Comparison of ENCODE assay signal across 19 cellular contexts in genomic region chr5:181042722-181043121, GRCh38. TPM values are rescaled to one million over a fixed set of nuclear protein-coding genes. Genes with fewer than 3 reads are reported as not detected.
A peak's percentile ranks its signal among the peaks of the same experiment; 100 is the strongest.
DNase-seq lines count a peak whose midpoint lies in the region; ATAC-seq and TF ChIP-seq lines count a peak whose summit lies in the region.
"Had no signal": no experiment of that assay in that cellular context is flagged by ENCODE, and none has a peak within 500 bp of the region (broad histone marks: within the 10 kb centered on the region; RNA-seq: fewer than 3 reads in every experiment).

No MANE protein-coding gene starts in this region.

- TF ChIP-seq CTCF in osteocyte (IDR thresholded peaks at IDR 0.05) = no peak

- no peak overlapping the region for H3K4me3 Mint-ChIP-seq in activated T-helper 2 cell treated with anti-CD3 and anti-CD28 coated beads, Interferon-gamma antibody, Interleukin-2, Interleukin-4, amounts not matched to agents 10 μg/mL and 5 μg/mL and 100 μg/mL, durations not matched to agents 14 hours and 24 hours and 36 hours (ENCODE audit: low read depth)
- H3K4me3 Mint-ChIP-seq in osteocyte (ENCODE audit: unreplicated experiment) = no peak overlapping the region
- no peak overlapping the region for H3K4me3 Mint-ChIP-seq in activated T-cell treated with anti-CD3 and anti-CD28 coated beads, Interleukin-2, amount 50 U/mL, for 72 hours
- H3K4me3 Mint-ChIP-seq: CD8-positive, alpha-beta memory T cell had no signal

- peak overlapping the region in 3 of 5 donors; percentile 12 to 79 (median 53) for H3K9ac ChIP-seq in subcutaneous abdominal adipose tissue (ENCODE audit: low read length in 5 of 5)

- peak overlapping the region; percentile 31 to 83 (median 76) for H3K4me3 ChIP-seq in subcutaneous abdominal adipose tissue (ENCODE audit: low read depth in 1 of 5, low read length in 5 of 5)

- H3K36me3 Mint-ChIP-seq in activated T-helper 2 cell treated with anti-CD3 and anti-CD28 coated beads, Interferon-gamma antibody, Interleukin-2, Interleukin-4, amounts not matched to agents 10 μg/mL and 5 μg/mL and 100 μg/mL, durations not matched to agents 14 hours and 24 hours and 36 hours (ENCODE audit: low read depth) = no peaks in the 10 kb centered on the region
- H3K36me3 Mint-ChIP-seq in osteocyte (ENCODE audit: unreplicated experiment) = no peaks in the 10 kb centered on the region
- H3K36me3 Mint-ChIP-seq in activated T-cell treated with anti-CD3 and anti-CD28 coated beads, Interleukin-2, amount 50 U/mL, for 72 hours (ENCODE audit: insufficient read depth in 2 of 2) = no peaks in the 10 kb centered on the region
- H3K36me3 Mint-ChIP-seq: CD8-positive, alpha-beta memory T cell had no signal

- intact Hi-C loops in activated T-helper 2 cell treated with anti-CD3 and anti-CD28 coated beads, Interferon-gamma antibody, Interleukin-2, Interleukin-4, amounts not matched to agents 10 μg/mL and 5 μg/mL and 100 μg/mL, durations not matched to agents 14 hours and 24 hours and 36 hours (cut with micrococcal nuclease) = no loop called here

- DNase-seq in D341Med (ENCODE audit: low spot score) = peak; percentile 9
- DNase-seq in activated T-helper 2 cell treated with anti-CD3 and anti-CD28 coated beads, Interferon-gamma antibody, Interleukin-2, Interleukin-4, amounts not matched to agents 10 μg/mL and 5 μg/mL and 100 μg/mL, durations not matched to agents 14 hours and 24 hours and 36 hours (ENCODE audit: low spot score) = peak; percentile 6
- DNase-seq in osteocyte (ENCODE audit: extremely low spot score, unreplicated experiment) = peak; percentile 65
- DNase-seq in activated T-cell treated with anti-CD3 and anti-CD28 coated beads, Interleukin-2, amount 50 U/mL, for 72 hours = no peak
- DNase-seq in activated T-cell treated with anti-CD3 and anti-CD28 coated beads, Interleukin-2, amount 50 U/mL, for 48 hours = no peak
- no peak for DNase-seq in stimulated activated naive CD8-positive, alpha-beta T cell treated with anti-CD3 and anti-CD28 coated beads, Interleukin-15, Interleukin-2, amounts not matched to agents 100 U/mL and 50 U/mL, for 24 hours
- DNase-seq: C1 segment of cervical spinal cord; CD8-positive, alpha-beta memory T cell; DMS79; GOT3; NCI-H1092 treated with DMSO at 0.1 percent for 48 hours; NCI-H146; NCI-H2029 treated with DMSO at 0.1 percent for 48 hours; NCI-H2171 treated with DMSO at 0.1 percent for 48 hours; NCI-H446 treated with DMSO at 0.1 percent for 48 hours; NCI-H69; SHP77 treated with DMSO at 0.1 percent for 48 hours had no signal

- peaks cover 11% of the 10 kb centered on the region for H3K27me3 Mint-ChIP-seq in activated T-helper 2 cell treated with anti-CD3 and anti-CD28 coated beads, Interferon-gamma antibody, Interleukin-2, Interleukin-4, amounts not matched to agents 10 μg/mL and 5 μg/mL and 100 μg/mL, durations not matched to agents 14 hours and 24 hours and 36 hours (ENCODE audit: low read depth)
- H3K27me3 Mint-ChIP-seq in osteocyte (ENCODE audit: unreplicated experiment) = peaks cover 16% of the 10 kb centered on the region
- H3K27me3 Mint-ChIP-seq in activated T-cell treated with anti-CD3 and anti-CD28 coated beads, Interleukin-2, amount 50 U/mL, for 72 hours (ENCODE audit: low read depth) = peaks cover 39% of the 10 kb centered on the region

- H3K4me1 Mint-ChIP-seq in activated T-helper 2 cell treated with anti-CD3 and anti-CD28 coated beads, Interferon-gamma antibody, Interleukin-2, Interleukin-4, amounts not matched to agents 10 μg/mL and 5 μg/mL and 100 μg/mL, durations not matched to agents 14 hours and 24 hours and 36 hours (ENCODE audit: low read depth) = no peaks in the 10 kb centered on the region
- H3K4me1 Mint-ChIP-seq in osteocyte (ENCODE audit: unreplicated experiment) = no peaks in the 10 kb centered on the region
- H3K4me1 Mint-ChIP-seq in activated T-cell treated with anti-CD3 and anti-CD28 coated beads, Interleukin-2, amount 50 U/mL, for 72 hours (ENCODE audit: low read depth) = no peaks in the 10 kb centered on the region
- H3K4me1 Mint-ChIP-seq: CD8-positive, alpha-beta memory T cell had no signal

- ATAC-seq in activated T-cell treated with anti-CD3 and anti-CD28 coated beads, Interleukin-2, amount 50 U/mL, for 72 hours (replicated peaks in 1 of 2) = no peak
- no peak for ATAC-seq in stimulated activated naive CD8-positive, alpha-beta T cell treated with anti-CD3 and anti-CD28 coated beads, Interleukin-15, Interleukin-2, amounts not matched to agents 100 U/mL and 50 U/mL, for 24 hours

- no peaks in the 10 kb centered on the region for H3K9me3 Mint-ChIP-seq in activated T-helper 2 cell treated with anti-CD3 and anti-CD28 coated beads, Interferon-gamma antibody, Interleukin-2, Interleukin-4, amounts not matched to agents 10 μg/mL and 5 μg/mL and 100 μg/mL, durations not matched to agents 14 hours and 24 hours and 36 hours
- no peaks in the 10 kb centered on the region for H3K9me3 Mint-ChIP-seq in osteocyte (ENCODE audit: unreplicated experiment)
- no peaks in the 10 kb centered on the region for H3K9me3 Mint-ChIP-seq in activated T-cell treated with anti-CD3 and anti-CD28 coated beads, Interleukin-2, amount 50 U/mL, for 72 hours
- H3K9me3 Mint-ChIP-seq: CD8-positive, alpha-beta memory T cell had no signal

- H3K4me1 ChIP-seq in subcutaneous abdominal adipose tissue (ENCODE audit: control insufficient read depth in 5 of 5, insufficient read depth in 5 of 5, low read length in 5 of 5) = peaks cover 7 to 48% (median 19%) of the 10 kb centered on the region in 5 donors

- peaks cover 0 to 23% (median 19%) of the 10 kb centered on the region in 5 donors for H3K36me3 ChIP-seq in subcutaneous abdominal adipose tissue (ENCODE audit: control insufficient read depth in 5 of 5, insufficient read depth in 5 of 5, low read length in 5 of 5)

- H3K9me3 ChIP-seq in subcutaneous abdominal adipose tissue (ENCODE audit: control insufficient read depth in 5 of 5, low read length in 5 of 5) = no peaks in the 10 kb centered on the region

- peak overlapping the region; percentile 81 for H3K27ac ChIP-seq in subcutaneous abdominal adipose tissue (ENCODE audit: low read depth, low read length)

- H3K27me3 ChIP-seq in subcutaneous abdominal adipose tissue (ENCODE audit: control insufficient read depth in 5 of 5, insufficient read depth in 4 of 5, low read length in 5 of 5) = peaks cover 0 to 33% (median 20%) of the 10 kb centered on the region in 5 donors

- H3K27ac Mint-ChIP-seq in activated T-helper 2 cell treated with anti-CD3 and anti-CD28 coated beads, Interferon-gamma antibody, Interleukin-2, Interleukin-4, amounts not matched to agents 10 μg/mL and 5 μg/mL and 100 μg/mL, durations not matched to agents 14 hours and 24 hours and 36 hours = no peak overlapping the region
- no peak overlapping the region for H3K27ac Mint-ChIP-seq in osteocyte (ENCODE audit: unreplicated experiment)
- no peak overlapping the region for H3K27ac Mint-ChIP-seq in activated T-cell treated with anti-CD3 and anti-CD28 coated beads, Interleukin-2, amount 50 U/mL, for 72 hours
- H3K27ac Mint-ChIP-seq: CD8-positive, alpha-beta memory T cell had no signal

RNA-seq across cellular contexts. Expression of gene BTNL9, which starts 2.7 kb away (rescaled TPM):
- total RNA-seq in activated T-helper 2 cell treated with anti-CD3 and anti-CD28 coated beads, Interferon-gamma antibody, Interleukin-2, Interleukin-4, amounts not matched to agents 10 μg/mL and 5 μg/mL and 100 μg/mL, durations not matched to agents 14 hours and 24 hours and 36 hours = 0.09 TPM in 1 of 2 replicates, not detected in the other
- total RNA-seq in osteocyte = not detected in 2 replicates
- total RNA-seq in activated T-cell treated with anti-CD3 and anti-CD28 coated beads, Interleukin-2, amount 50 U/mL, for 72 hours = under 1 TPM in 1 of 2 donors, not detected in 1; 0.55 TPM
- total RNA-seq: CD8-positive, alpha-beta memory T cell; LHCN-M2 had no signal

RNA-seq across cellular contexts. Expression of gene BTNL3, which starts 54.1 kb away (rescaled TPM):
- total RNA-seq in activated T-helper 2 cell treated with anti-CD3 and anti-CD28 coated beads, Interferon-gamma antibody, Interleukin-2, Interleukin-4, amounts not matched to agents 10 μg/mL and 5 μg/mL and 100 μg/mL, durations not matched to agents 14 hours and 24 hours and 36 hours = not detected in 2 replicates
- not detected in 2 replicates for total RNA-seq in osteocyte
- total RNA-seq in activated T-cell treated with anti-CD3 and anti-CD28 coated beads, Interleukin-2, amount 50 U/mL, for 72 hours = under 1 TPM; 0.10 to 0.16 TPM
- total RNA-seq: CD8-positive, alpha-beta memory T cell; LHCN-M2 had no signal

Comparison
In these comparisons a context has a peak if more than half of its experiments do, and no peak if none do; other contexts are left out.
1. DNase-seq: peak in D341Med (single experiment), activated T-helper 2 cell treated with anti-CD3 and anti-CD28 coated beads, Interferon-gamma antibody, Interleukin-2, Interleukin-4, amounts not matched to agents 10 μg/mL and 5 μg/mL and 100 μg/mL, durations not matched to agents 14 hours and 24 hours and 36 hours (single experiment) and osteocyte (single experiment); none in activated T-cell treated with anti-CD3 and anti-CD28 coated beads, Interleukin-2, amount 50 U/mL, for 72 hours (0 of 2), activated T-cell treated with anti-CD3 and anti-CD28 coated beads, Interleukin-2, amount 50 U/mL, for 48 hours (0 of 2) and stimulated activated naive CD8-positive, alpha-beta T cell treated with anti-CD3 and anti-CD28 coated beads, Interleukin-15, Interleukin-2, amounts not matched to agents 100 U/mL and 50 U/mL, for 24 hours (single experiment).